ENCODE assay signal across 22 cellular contexts in genomic region chr14:88346048-88346639, GRCh38. TPM values are rescaled to one million over a fixed set of nuclear protein-coding genes. Genes with fewer than 3 reads are reported as not detected.
A peak's percentile ranks its signal among the peaks of the same experiment; 100 is the strongest.
DNase-seq lines count a peak whose midpoint lies in the region; ATAC-seq, FAIRE-seq and TF ChIP-seq lines count a peak whose summit lies in the region.
"Had no signal": no experiment of that assay in that cellular context is flagged by ENCODE, and none has a peak within 500 bp of the region (broad histone marks: within the 10 kb centered on the region; RNA-seq: fewer than 3 reads in every experiment).

No MANE protein-coding gene starts in this region.

- TF ChIP-seq CTCF in HEK293 (tag by site-specific recombination; IDR thresholded peaks at IDR 0.05) (no peak), foreskin fibroblast (IDR thresholded peaks at IDR 0.05; ENCODE audit: low read depth, low read length) (no peak), GM13977 (IDR thresholded peaks at IDR 0.05; ENCODE audit: extremely low read depth, insufficient read depth, missing control alignments) (no peak)

- CTCF ChIA-PET in HEK293 (lab: Yijun Ruan, JAX), result no interaction called here

- POLR2A ChIA-PET in HEK293 (lab: Yijun Ruan, JAX), result no interaction called here

- DNase-seq in DMS53 treated with DMSO at 0.1 percent for 48 hours (lab: John Stamatoyannopoulos, UW; ENCODE audit: unreplicated experiment) (peak; percentile 28), NCI-H748 treated with DMSO at 0.1 percent for 48 hours (lab: John Stamatoyannopoulos, UW) (peak; percentile 44), foreskin fibroblast (peak; percentile 21 to 34), activated T-cell treated with anti-CD3 and anti-CD28 coated beads for 4 hours (no peak), GM13977 (ENCODE audit: low spot score) (no peak), frontal cortex (ENCODE audit: low spot score in 2 of 2) (no peak)
- DNase-seq: activated CD4-positive, alpha-beta T cell treated with anti-CD3 and anti-CD28 coated beads for 4 hours; activated CD8-positive, alpha-beta memory T cell treated with anti-CD3 and anti-CD28 coated beads, Interleukin-2, amount 10 ng/mL, durations not matched to agents 7 days and 5 days; Caco-2; dermis blood vessel endothelial cell; HCEC 1CT; mesenchymal stem cell; naive thymus-derived CD4-positive, alpha-beta T cell; pancreas; stimulated activated CD4-positive, alpha-beta T cell treated with anti-CD3 and anti-CD28 coated beads, Interleukin-1b, Interleukin-23, amount 100 ng/mL, for 48 hours; stimulated activated naive CD8-positive, alpha-beta T cell treated with anti-CD3 and anti-CD28 coated beads, Interleukin-15, Interleukin-2, amounts not matched to agents 100 U/mL and 50 U/mL, for 24 hours; transverse colon had no signal

- in situ Hi-C loops in GM13977 (cut with MboI; ENCODE audit: low pct_unique_long_range_greater_than_20kb, low sequenced_read_pairs, unreplicated experiment), result no loop called here

- H3K27ac ChIP-seq in HEK293 (ENCODE audit: extremely low read depth, low read depth, low read length), result no peak overlapping the region
- H3K27ac ChIP-seq: pancreas, transverse colon had no signal

- H3K36me3 ChIP-seq in HEK293 (ENCODE audit: control insufficient read depth in 2 of 2, insufficient read depth in 1 of 2, low read length in 2 of 2), result no peaks in the 10 kb centered on the region
- H3K36me3 ChIP-seq: pancreas, transverse colon had no signal

- no peak overlapping the region for H3K4me3 ChIP-seq in HEK293 (ENCODE audit: low read depth, low read length)
- no peak overlapping the region for H3K4me3 ChIP-seq in foreskin fibroblast (ENCODE audit: low read depth in 1 of 2, low read length in 2 of 2)
- H3K4me3 ChIP-seq: pancreas, transverse colon had no signal

- FAIRE-seq in frontal cortex (lab: Jason Lieb, UNC), result no peak
- FAIRE-seq: bronchial epithelial cell, G401.6, pancreas, RCC 7860 had no signal

- peaks cover 2% of the 10 kb centered on the region; the same call in 1 of the 2 replicates for H3K4me1 ChIP-seq in HEK293 (ENCODE audit: control insufficient read depth, insufficient read depth, low read length)
- H3K4me1 ChIP-seq: Caco-2, pancreas, transverse colon had no signal

- ATAC-seq in HG03045 (IDR thresholded peaks at IDR 0.05; ENCODE audit: unreplicated experiment), result no peak
- ATAC-seq: activated CD8-positive, alpha-beta memory T cell treated with anti-CD3 and anti-CD28 coated beads, Interleukin-2, amount 10 ng/mL, durations not matched to agents 7 days and 5 days; naive thymus-derived CD4-positive, alpha-beta T cell; pancreas; stimulated activated naive CD8-positive, alpha-beta T cell treated with anti-CD3 and anti-CD28 coated beads, Interleukin-15, Interleukin-2, amounts not matched to agents 100 U/mL and 50 U/mL, for 24 hours had no signal

- no peaks in the 10 kb centered on the region for H3K9me3 ChIP-seq in HEK293 (ENCODE audit: control insufficient read depth, insufficient read depth, low read depth, low read length)
- H3K9me3 ChIP-seq: Caco-2, pancreas, transverse colon had no signal

TF ChIP-seq in HEK293, 187 proteins besides CTCF, POLR2A, EP300 and RAD21:
- TF ChIP-seq ZNF354C (tag by site-specific recombination; IDR thresholded peaks at IDR 0.05; ENCODE audit: borderline replicate concordance, low read depth), result no peak
- peak; percentile 43; the same call in 1 of the 2 replicates for TF ChIP-seq ZBTB48 (tag by site-specific recombination; IDR thresholded peaks at IDR 0.05)

RNA-seq across cellular contexts. Expression of gene KCNK10, which starts 23.1 kb away (rescaled TPM):
- 11.8 TPM for total RNA-seq in frontal cortex
- total RNA-seq: activated CD8-positive, alpha-beta memory T cell treated with anti-CD3 and anti-CD28 coated beads, Interleukin-2, amount 10 ng/mL, durations not matched to agents 7 days and 5 days; bronchial epithelial cell; dermis blood vessel endothelial cell had no signal

RNA-seq across cellular contexts. Expression of gene SPATA7, which starts 39.3 kb away (rescaled TPM):
- 102 TPM for total RNA-seq in frontal cortex

Comparison
In these comparisons a context has a peak if more than half of its experiments do, and no peak if none do; other contexts are left out.
1. DNase-seq: peak in DMS53 treated with DMSO at 0.1 percent for 48 hours (single experiment), NCI-H748 treated with DMSO at 0.1 percent for 48 hours (single experiment) and foreskin fibroblast (2 of 2); none in activated T-cell treated with anti-CD3 and anti-CD28 coated beads for 4 hours (single experiment), GM13977 (single experiment) and frontal cortex (0 of 2).